22 cellular contexts compared by ENCODE assay signal in genomic region chr6:24313133-24313476, GRCh38. TPM values are rescaled to one million over a fixed set of nuclear protein-coding genes. Genes with fewer than 3 reads are reported as not detected.
"Had no signal": no experiment of that assay in that cellular context is flagged by ENCODE, and none has a peak within 500 bp of the region (broad histone marks: within the 10 kb centered on the region; RNA-seq: fewer than 3 reads in every experiment).

No MANE protein-coding gene starts in this region.

- H3K4me3 ChIP-seq: dorsolateral prefrontal cortex, esophagus squamous epithelium, pancreas, right atrium auricular region, spleen, tibial artery, vagina had no signal

- H3K4me1 Mint-ChIP-seq: activated CD4-positive, alpha-beta T cell treated with anti-CD3 and anti-CD28 coated beads, Interleukin-2, amount 10 ng/mL, durations not matched to agents 7 days and 5 days; activated naive CD4-positive, alpha-beta T cell treated with anti-CD3 and anti-CD28 coated beads, Interleukin-2, amount 50 U/mL, for 24 hours; memory B cell; stimulated activated memory B cell treated with anti-CD40 and anti-IgM and Interleukin-4, amounts not matched to agents 10 μg/mL and 1 μg/mL and 100 μg/mL, for 72 hours; T-helper 17 cell had no signal

- DNase-seq: activated CD4-positive, alpha-beta T cell treated with anti-CD3 and anti-CD28 coated beads, Interleukin-2, amount 10 ng/mL, durations not matched to agents 7 days and 5 days; activated CD4-positive, CD25-positive, alpha-beta regulatory T cell; activated CD8-positive, alpha-beta memory T cell treated with anti-CD3 and anti-CD28 coated beads for 24 hours; activated T-cell treated with anti-CD3 and anti-CD28 coated beads for 4 hours; cerebellar nuclear complex; esophagus squamous epithelium; head of caudate nucleus; spleen; stimulated activated CD4-positive, alpha-beta T cell treated with anti-CD3 and anti-CD28 coated beads, Interleukin-1b, Interleukin-23, amount 100 ng/mL, for 48 hours; T-helper 17 cell; tibial artery had no signal

- H3K27ac ChIP-seq: dorsolateral prefrontal cortex, esophagus squamous epithelium, right atrium auricular region, spleen, tibial artery, vagina had no signal

- H3K27me3 ChIP-seq: dorsolateral prefrontal cortex, pancreas, right atrium auricular region, tibial artery, vagina had no signal

- H3K4me1 ChIP-seq: esophagus squamous epithelium, right atrium auricular region, spleen, tibial artery, vagina had no signal

- H3K9me3 ChIP-seq: pancreas, right atrium auricular region, vagina had no signal

- FAIRE-seq: pancreas, TTC549 had no signal

- H3K36me3 ChIP-seq: esophagus squamous epithelium, pancreas, right atrium auricular region, spleen, tibial artery, vagina had no signal

- H3K9me3 Mint-ChIP-seq: activated naive CD4-positive, alpha-beta T cell treated with anti-CD3 and anti-CD28 coated beads, Interleukin-2, amount 50 U/mL, for 24 hours had no signal

- H3K4me3 Mint-ChIP-seq: activated CD4-positive, alpha-beta T cell treated with anti-CD3 and anti-CD28 coated beads, Interleukin-2, amount 10 ng/mL, durations not matched to agents 7 days and 5 days; activated naive CD4-positive, alpha-beta T cell treated with anti-CD3 and anti-CD28 coated beads, Interleukin-2, amount 50 U/mL, for 24 hours; brain; memory B cell; neural crest cell; stimulated activated memory B cell treated with anti-CD40 and anti-IgM and Interleukin-4, amounts not matched to agents 10 μg/mL and 1 μg/mL and 100 μg/mL, for 72 hours; T-helper 17 cell had no signal

- ATAC-seq: left lobe of liver; stimulated activated memory B cell treated with anti-CD40 and anti-IgM and Interleukin-4, amounts not matched to agents 10 μg/mL and 1 μg/mL and 100 μg/mL, for 72 hours; T-helper 17 cell had no signal

- H3K36me3 Mint-ChIP-seq: activated naive CD4-positive, alpha-beta T cell treated with anti-CD3 and anti-CD28 coated beads, Interleukin-2, amount 50 U/mL, for 24 hours; brain; stimulated activated memory B cell treated with anti-CD40 and anti-IgM and Interleukin-4, amounts not matched to agents 10 μg/mL and 1 μg/mL and 100 μg/mL, for 72 hours had no signal

- H3K27ac Mint-ChIP-seq: activated CD4-positive, alpha-beta T cell treated with anti-CD3 and anti-CD28 coated beads, Interleukin-2, amount 10 ng/mL, durations not matched to agents 7 days and 5 days; activated naive CD4-positive, alpha-beta T cell treated with anti-CD3 and anti-CD28 coated beads, Interleukin-2, amount 50 U/mL, for 24 hours; memory B cell; stimulated activated memory B cell treated with anti-CD40 and anti-IgM and Interleukin-4, amounts not matched to agents 10 μg/mL and 1 μg/mL and 100 μg/mL, for 72 hours; T-helper 17 cell had no signal

RNA-seq across cellular contexts. Expression of gene DCDC2, which starts 44.8 kb away (rescaled TPM):
- total RNA-seq: activated CD4-positive, alpha-beta T cell treated with anti-CD3 and anti-CD28 coated beads, Interleukin-2, amount 10 ng/mL, durations not matched to agents 7 days and 5 days; right atrium auricular region; spleen; vagina had no signal
